ENCODE assay signal across 15 cellular contexts in the genomic region with DNA sequence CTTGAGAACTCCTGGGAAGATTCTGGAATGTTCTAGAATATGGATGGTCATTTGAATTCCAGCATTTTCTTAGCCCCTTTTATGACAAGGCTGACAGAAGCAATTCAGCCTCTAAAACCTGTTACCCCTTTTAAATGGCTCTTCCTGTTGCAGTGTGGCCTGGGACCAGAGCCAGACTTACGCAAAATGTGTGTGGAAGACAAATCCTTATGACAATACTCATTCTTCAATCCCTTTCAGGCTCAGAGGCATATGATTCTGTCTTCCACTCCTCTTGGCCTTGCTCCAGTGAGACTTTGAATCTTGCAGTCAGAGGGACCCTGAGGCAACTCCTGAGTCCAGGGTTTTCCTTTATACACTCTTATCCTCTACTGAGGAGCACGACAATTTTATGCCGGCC.
DNase-seq lines count a peak whose midpoint lies in the region; ATAC-seq, FAIRE-seq and TF ChIP-seq lines count a peak whose summit lies in the region.
"Had no signal": no experiment of that assay in that cellular context is flagged by ENCODE, and none has a peak within 500 bp of the region (broad histone marks: within the 10 kb centered on the region; RNA-seq: fewer than 3 reads in every experiment).

No MANE protein-coding gene starts in this region.

- TF ChIP-seq CTCF in GM12878 (IDR thresholded peaks at IDR 0.05 in 2 of 3, conservative IDR thresholded peaks at IDR 0.05 in 1 of 3; ENCODE audit: control insufficient read depth in 2 of 3, extremely low read depth in 1 of 3, insufficient read depth in 1 of 3, low read depth in 3 of 3, low read length in 3 of 3) (no peak), foreskin keratinocyte (conservative IDR thresholded peaks at IDR 0.05) (no peak), brain microvascular endothelial cell (IDR thresholded peaks at IDR 0.05; ENCODE audit: low read depth, low read length, missing control alignments) (no peak)

- H3K27me3 ChIP-seq in GM12878 (replicated peaks in 1 of 2; ENCODE audit: control insufficient read depth in 2 of 2, insufficient read depth in 2 of 2, low read length in 1 of 2) (no peaks in the 10 kb centered on the region; a peak in 1 of 4 replicates), foreskin keratinocyte (peaks cover 8% of the 10 kb centered on the region), brain microvascular endothelial cell (replicated peaks) (no peaks in the 10 kb centered on the region)
- H3K27me3 ChIP-seq: heart right ventricle had no signal

- TF ChIP-seq EP300 in GM12878 (IDR thresholded peaks at IDR 0.05; ENCODE audit: borderline replicate concordance in 1 of 2, control insufficient read depth in 1 of 2, low read depth in 2 of 2, low read length in 2 of 2) = no peak

- DNase-seq in DMS79 treated with DMSO at 0.1 percent for 48 hours (lab: John Stamatoyannopoulos, UW) (peak; percentile 53), LoVo (ENCODE audit: low spot score) (peak; percentile 33), GM12878 (ENCODE audit: low read depth, low spot score) (no peak), foreskin keratinocyte (peak; percentile 34 to 62), brain microvascular endothelial cell (no peak), HuH-7.5 (ENCODE audit: low spot score) (no peak)
- DNase-seq: activated CD4-positive, CD25-positive, alpha-beta regulatory T cell; effector CD8-positive, alpha-beta T cell; heart right ventricle; kidney glomerular epithelial cell; MM.1S; NCI-H2227 treated with DMSO at 0.1 percent for 48 hours; stimulated activated CD4-positive, alpha-beta T cell treated with anti-CD3 and anti-CD28 coated beads, Interleukin-12 subunit alpha, Interleukin-12 subunit beta, amount 100 ng/mL, for 4 hours had no signal

- FAIRE-seq in GM12878 (lab: Jason Lieb, UNC) = no peak

- H3K4me3 ChIP-seq in GM12878 = no peak overlapping the region
- no peak overlapping the region for H3K4me3 ChIP-seq in brain microvascular endothelial cell (ENCODE audit: low read depth, low read length)
- H3K4me3 ChIP-seq: heart right ventricle had no signal

- no peak overlapping the region for H3K9ac ChIP-seq in GM12878 (ENCODE audit: control insufficient read depth, insufficient read depth, low read length)

- WGBS in GM12878 (ENCODE audit: insufficient coverage, insufficient replicate concordance, low lambda C conversion rate, missing lambda C conversion rate) = 60% methylated on average over 3 of the region's 3 CpGs

- H3K4me1 ChIP-seq in GM12878 (ENCODE audit: control insufficient read depth, insufficient read depth, low read length) (no peaks in the 10 kb centered on the region), foreskin keratinocyte (peaks cover 4% of the 10 kb centered on the region)
- H3K4me1 ChIP-seq: heart right ventricle had no signal

- H3K36me3 ChIP-seq in GM12878 (ENCODE audit: control insufficient read depth in 2 of 2, insufficient read depth in 2 of 2, low read length in 1 of 2) (no peaks in the 10 kb centered on the region), brain microvascular endothelial cell (replicated peaks) (no peaks in the 10 kb centered on the region)
- H3K36me3 ChIP-seq: heart right ventricle had no signal

- intact Hi-C loops in GM12878 (cut with micrococcal nuclease; ENCODE audit: unreplicated experiment) = no loop called here

- ATAC-seq in GM12878 (no peak), foreskin keratinocyte (no peak), GM21390 (IDR thresholded peaks at IDR 0.05; ENCODE audit: unreplicated experiment) (no peak), GM19455 (IDR thresholded peaks at IDR 0.05; ENCODE audit: unreplicated experiment) (no peak)

- H3K27ac ChIP-seq in GM12878 (ENCODE audit: control insufficient read depth, insufficient read depth) = no peak overlapping the region
- no peak overlapping the region for H3K27ac ChIP-seq in foreskin keratinocyte
- H3K27ac ChIP-seq in brain microvascular endothelial cell = no peak overlapping the region
- H3K27ac ChIP-seq: heart right ventricle had no signal

- CTCF ChIA-PET in GM12878 (lab: Yijun Ruan, JAX) = no interaction called here

- no peak overlapping the region for H3K4me2 ChIP-seq in GM12878 (ENCODE audit: control insufficient read depth, insufficient read depth)

- no peak for TF ChIP-seq RAD21 in GM12878 (IDR thresholded peaks at IDR 0.05; ENCODE audit: insufficient read depth, low read depth, low read length)

- RAD21 ChIA-PET in GM12878 (lab: Charles Lee; ENCODE audit: unreplicated experiment) = no interaction called here

- SMC1A ChIA-PET in GM12878 (lab: Charles Lee; ENCODE audit: uncharacterized antibody, unreplicated experiment) = interaction anchor here (1.1 kb wide), 1 partner anchor 9 kb away, joined by 3 read pairs; no protein-coding TSS in a partner anchor

- no peak for TF ChIP-seq POLR2A in GM12878 (IDR thresholded peaks at IDR 0.05; ENCODE audit: low read depth, low read length)

- no peaks in the 10 kb centered on the region for H4K20me1 ChIP-seq in GM12878 (ENCODE audit: control insufficient read depth, insufficient read depth)

- in situ Hi-C loops in GM12878 (cut with MboI) (no loop called here), brain microvascular endothelial cell (cut with HindIII; ENCODE audit: low pct_ligation_motif_present, low sequenced_read_pairs) (no loop called here)

- no peak overlapping the region for H2AFZ ChIP-seq in GM12878 (ENCODE audit: control insufficient read depth, low read depth, low read length)

- H3K9me3 ChIP-seq in GM12878 (replicated peaks; ENCODE audit: control insufficient read depth, insufficient read depth, low read length) = no peaks in the 10 kb centered on the region

- POLR2A ChIA-PET in GM12878 (lab: Charles Lee) = no interaction called here

- no peaks in the 10 kb centered on the region for H3K79me2 ChIP-seq in GM12878 (ENCODE audit: control insufficient read depth, insufficient read depth, low read length)

- no TSS peak for BruUV-seq in GM12878 (replicated peaks; lab: Mats Ljungman, UMichigan)

TF ChIP-seq in GM12878, 131 proteins besides CTCF, POLR2A, EP300 and RAD21:
- 0 out of 2 replicates have a peak, but pooled peaks have one; percentile 66 for TF ChIP-seq HSF1 (IDR thresholded peaks at IDR 0.05; ENCODE audit: low read depth, low read length)
- TF ChIP-seq CHD4 (IDR thresholded peaks at IDR 0.05) = no peak
- TF ChIP-seq FOXK2 (IDR thresholded peaks at IDR 0.05) = no peak

Comparison
In these comparisons a context has a peak if more than half of its experiments do, and no peak if none do; other contexts are left out.
1. DNase-seq: peak in DMS79 treated with DMSO at 0.1 percent for 48 hours (single experiment), LoVo (single experiment) and foreskin keratinocyte (2 of 2); none in GM12878 (single experiment), brain microvascular endothelial cell (single experiment) and HuH-7.5 (single experiment).